ENCODE assay signal across 25 cellular contexts in the genomic region with DNA sequence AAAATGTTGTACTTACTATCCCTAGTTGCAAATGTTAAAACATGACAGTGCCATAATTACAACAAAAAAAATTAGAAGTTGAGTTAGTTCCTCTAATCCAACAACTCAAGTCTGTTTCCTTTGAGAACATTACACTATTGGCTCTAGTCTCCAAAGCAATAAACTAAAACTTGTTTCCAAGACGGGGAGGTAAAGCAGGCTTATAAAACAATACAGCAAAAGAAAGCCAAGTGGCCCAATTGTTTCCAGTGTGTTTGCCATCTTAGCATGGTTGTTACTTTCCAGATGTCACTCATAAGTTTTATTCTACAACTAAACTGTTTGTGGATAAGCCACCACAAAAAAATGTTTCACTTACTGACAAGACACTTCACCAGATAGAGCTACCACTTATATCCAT. TPM values are rescaled to one million over a fixed set of nuclear protein-coding genes. Genes with fewer than 3 reads are reported as not detected.
DNase-seq lines count a peak whose midpoint lies in the region; ATAC-seq, FAIRE-seq and TF ChIP-seq lines count a peak whose summit lies in the region.
"Had no signal": no experiment of that assay in that cellular context is flagged by ENCODE, and none has a peak within 500 bp of the region (broad histone marks: within the 10 kb centered on the region; RNA-seq: fewer than 3 reads in every experiment).

No MANE protein-coding gene starts in this region.

- H3K27ac Mint-ChIP-seq in activated T-cell treated with anti-CD3 and anti-CD28 coated beads, Interleukin-2, amount 50 U/mL, for 72 hours, result peak overlapping the region; percentile 88
- H3K27ac Mint-ChIP-seq in central memory CD8-positive, alpha-beta T cell (ENCODE audit: low read depth), result peak overlapping the region; percentile 38
- H3K27ac Mint-ChIP-seq: activated naive CD4-positive, alpha-beta T cell treated with anti-CD3 and anti-CD28 coated beads, Interleukin-2, amount 50 U/mL, for 24 hours had no signal

- peaks cover 25% of the 10 kb centered on the region; the same call in 1 of the 2 replicates for H3K36me3 ChIP-seq in Karpas-422 (ENCODE audit: insufficient read depth, low read length)
- peaks cover 15% of the 10 kb centered on the region for H3K36me3 ChIP-seq in neutrophil

- no peak overlapping the region for H3K4me2 ChIP-seq in Karpas-422 (ENCODE audit: low read depth, low read length, poor library complexity, severe bottlenecking)
- H3K4me2 ChIP-seq: KMS-11 had no signal

- no peak for FAIRE-seq in RCC 7860 (lab: Jason Lieb, UNC)
- FAIRE-seq: endothelial cell of umbilical vein had no signal

- no peaks in the 10 kb centered on the region for H3K9me2 ChIP-seq in Karpas-422 (replicated peaks; ENCODE audit: insufficient read depth, low read length)

- H3K9me3 ChIP-seq in Karpas-422 (ENCODE audit: low read length), result no peaks in the 10 kb centered on the region
- H3K9me3 ChIP-seq in neutrophil, result no peaks in the 10 kb centered on the region
- H3K9me3 ChIP-seq: gastroesophageal sphincter, sigmoid colon had no signal

- no peaks in the 10 kb centered on the region for H4K20me1 ChIP-seq in Karpas-422 (ENCODE audit: insufficient read depth, low read depth, low read length)

- H3K4me1 Mint-ChIP-seq in activated T-cell treated with anti-CD3 and anti-CD28 coated beads, Interleukin-2, amount 50 U/mL, for 72 hours (ENCODE audit: low read depth), result peaks cover 72% of the 10 kb centered on the region
- peaks cover 45% of the 10 kb centered on the region for H3K4me1 Mint-ChIP-seq in central memory CD8-positive, alpha-beta T cell

- no peaks in the 10 kb centered on the region for H3K9me3 Mint-ChIP-seq in activated T-cell treated with anti-CD3 and anti-CD28 coated beads, Interleukin-2, amount 50 U/mL, for 72 hours
- no peaks in the 10 kb centered on the region for H3K9me3 Mint-ChIP-seq in central memory CD8-positive, alpha-beta T cell
- H3K9me3 Mint-ChIP-seq: activated naive CD4-positive, alpha-beta T cell treated with anti-CD3 and anti-CD28 coated beads, Interleukin-2, amount 50 U/mL, for 24 hours had no signal

- peaks cover 89% of the 10 kb centered on the region for H3K79me2 ChIP-seq in Karpas-422 (ENCODE audit: low read length)

- peak overlapping the region; percentile 41; the same call in 1 of the 2 replicates for H3K27ac ChIP-seq in Karpas-422 (ENCODE audit: low read length)
- peak overlapping the region; percentile 52 for H3K27ac ChIP-seq in neutrophil
- H3K27ac ChIP-seq: gastroesophageal sphincter, HL-60, KMS-11 had no signal

- H3K36me3 Mint-ChIP-seq in activated T-cell treated with anti-CD3 and anti-CD28 coated beads, Interleukin-2, amount 50 U/mL, for 72 hours (ENCODE audit: insufficient read depth in 2 of 2), result peaks cover 34 to 37% of the 10 kb centered on the region in 2 donors
- H3K36me3 Mint-ChIP-seq in central memory CD8-positive, alpha-beta T cell (ENCODE audit: insufficient read depth), result peaks cover 20% of the 10 kb centered on the region

- H3K4me1 ChIP-seq in Karpas-422 (ENCODE audit: low read length) (peaks cover 82% of the 10 kb centered on the region), neutrophil (ENCODE audit: control insufficient read depth in 1 of 2, insufficient read depth in 1 of 2, low read depth in 1 of 2, low read length in 1 of 2) (peaks cover 19 to 26% of the 10 kb centered on the region in 2 experiments)

- H3K27me3 Mint-ChIP-seq in activated T-cell treated with anti-CD3 and anti-CD28 coated beads, Interleukin-2, amount 50 U/mL, for 72 hours (ENCODE audit: low read depth), result no peaks in the 10 kb centered on the region
- no peaks in the 10 kb centered on the region for H3K27me3 Mint-ChIP-seq in central memory CD8-positive, alpha-beta T cell
- H3K27me3 Mint-ChIP-seq: activated naive CD4-positive, alpha-beta T cell treated with anti-CD3 and anti-CD28 coated beads, Interleukin-2, amount 50 U/mL, for 24 hours had no signal

- no peak for ATAC-seq in activated T-cell treated with anti-CD3 and anti-CD28 coated beads, Interleukin-2, amount 50 U/mL, for 72 hours (replicated peaks in 1 of 2)
- no peak for ATAC-seq in central memory CD8-positive, alpha-beta T cell (replicated peaks; ENCODE audit: extremely low read depth, poor library complexity, severe bottlenecking)
- ATAC-seq in HG03342 (IDR thresholded peaks at IDR 0.05; ENCODE audit: unreplicated experiment), result no peak
- ATAC-seq: activated CD4-positive, CD25-positive, alpha-beta regulatory T cell treated with anti-CD3 and anti-CD28 coated beads, Interleukin-2, amount 50 U/mL, for 24 hours; gastroesophageal sphincter; SK-N-SH treated with all-trans-retinoic acid at 6 μM for 48 hours had no signal

- H3K9ac ChIP-seq in Karpas-422 (ENCODE audit: low read length), result no peak overlapping the region
- H3K9ac ChIP-seq: KMS-11 had no signal

- H2AFZ ChIP-seq in Karpas-422 (ENCODE audit: low read length), result no peak overlapping the region

- H3K4me3 ChIP-seq in Karpas-422 (ENCODE audit: low read length) (no peak overlapping the region), neutrophil (ENCODE audit: low read depth in 1 of 2, low read length in 1 of 2) (no peak overlapping the region)
- H3K4me3 ChIP-seq: gastroesophageal sphincter, sigmoid colon had no signal

- no peak for DNase-seq in activated T-cell treated with anti-CD3 and anti-CD28 coated beads, Interleukin-2, amount 50 U/mL, for 72 hours
- DNase-seq in activated T-cell treated with anti-CD3 and anti-CD28 coated beads, Interleukin-2, amount 50 U/mL, for 1 hour, result no peak
- no peak for DNase-seq in Karpas-422
- no peak for DNase-seq in central memory CD8-positive, alpha-beta T cell (ENCODE audit: low spot score in 2 of 2)
- DNase-seq in COLO829 (ENCODE audit: low spot score), result no peak
- DNase-seq in RCC 7860 (ENCODE audit: low spot score), result no peak
- DNase-seq: hippocampal formation; NCI-H1417 treated with DMSO at 0.1 percent for 48 hours; NCI-H2029 treated with DMSO at 0.1 percent for 48 hours; NCI-H524 treated with DMSO at 0.1 percent for 48 hours; NK-92 treated with Interleukin-12 subunit alpha and Interleukin-12 subunit beta, amount 100 ng/mL, for 24 hours; Right ventricle myocardium superior; sigmoid colon; stimulated activated CD4-positive, alpha-beta T cell treated with anti-CD3 and anti-CD28 coated beads, Interleukin-12 subunit alpha, Interleukin-12 subunit beta, amount 100 ng/mL, for 4 hours; stimulated activated CD4-positive, alpha-beta T cell treated with anti-CD3 and anti-CD28 coated beads, Interleukin-4, amount 100 ng/mL, for 1 hour; T-helper 2 cell had no signal

- H3K27me3 ChIP-seq in Karpas-422 (ENCODE audit: low read length) (no peaks in the 10 kb centered on the region), neutrophil (no peaks in the 10 kb centered on the region)
- H3K27me3 ChIP-seq: gastroesophageal sphincter, sigmoid colon had no signal

- TF ChIP-seq CTCF in neutrophil (IDR thresholded peaks at IDR 0.05), result no peak

- peak overlapping the region in 1 of 2 donors; percentile 88 for H3K4me3 Mint-ChIP-seq in activated T-cell treated with anti-CD3 and anti-CD28 coated beads, Interleukin-2, amount 50 U/mL, for 72 hours
- H3K4me3 Mint-ChIP-seq in central memory CD8-positive, alpha-beta T cell, result no peak overlapping the region
- H3K4me3 Mint-ChIP-seq: activated naive CD4-positive, alpha-beta T cell treated with anti-CD3 and anti-CD28 coated beads, Interleukin-2, amount 50 U/mL, for 24 hours had no signal

RNA-seq across cellular contexts. Expression of gene KYAT3, which starts 11.5 kb away (rescaled TPM):
- 10 to 100 TPM; 47.9 to 71.4 TPM for total RNA-seq in activated T-cell treated with anti-CD3 and anti-CD28 coated beads, Interleukin-2, amount 50 U/mL, for 72 hours
- 19.1 and 36.0 TPM in 2 replicates for total RNA-seq in Karpas-422 (2014; rRNA removed; shearing (Covaris generic); ENCODE audit: low replicate concordance)

RNA-seq across cellular contexts. Expression of gene RBMXL1, which starts 11.5 kb away (rescaled TPM):
- total RNA-seq in activated T-cell treated with anti-CD3 and anti-CD28 coated beads, Interleukin-2, amount 50 U/mL, for 72 hours, result 10 to 100 TPM; 18.6 to 32.0 TPM
- 10.3 and 10.6 TPM in 2 replicates for total RNA-seq in Karpas-422 (2014; rRNA removed; shearing (Covaris generic); ENCODE audit: low replicate concordance)

RNA-seq across cellular contexts. Expression of gene GBP3, which starts 41.7 kb away (rescaled TPM):
- 1 to 10 TPM; 7.1 to 9.0 TPM for total RNA-seq in activated T-cell treated with anti-CD3 and anti-CD28 coated beads, Interleukin-2, amount 50 U/mL, for 72 hours
- 2.7 and 3.2 TPM in 2 replicates for total RNA-seq in Karpas-422 (2014; rRNA removed; shearing (Covaris generic); ENCODE audit: low replicate concordance)
